Comparison of ENCODE assay signal across 3 cellular contexts in genomic region chr16:65546353-65546791, GRCh38.
A peak's percentile ranks its signal among the peaks of the same experiment; 100 is the strongest.
TF ChIP-seq lines count a peak whose summit lies in the region.

No MANE protein-coding gene starts in this region.

TF ChIP-seq in GM23338, 12 proteins besides CTCF, POLR2A, EP300 and RAD21 (continued from another document):
- no peak for TF ChIP-seq ZNF462 (CRISPR knock-in tag; IDR thresholded peaks at IDR 0.05)
- TF ChIP-seq, protein P1, sequence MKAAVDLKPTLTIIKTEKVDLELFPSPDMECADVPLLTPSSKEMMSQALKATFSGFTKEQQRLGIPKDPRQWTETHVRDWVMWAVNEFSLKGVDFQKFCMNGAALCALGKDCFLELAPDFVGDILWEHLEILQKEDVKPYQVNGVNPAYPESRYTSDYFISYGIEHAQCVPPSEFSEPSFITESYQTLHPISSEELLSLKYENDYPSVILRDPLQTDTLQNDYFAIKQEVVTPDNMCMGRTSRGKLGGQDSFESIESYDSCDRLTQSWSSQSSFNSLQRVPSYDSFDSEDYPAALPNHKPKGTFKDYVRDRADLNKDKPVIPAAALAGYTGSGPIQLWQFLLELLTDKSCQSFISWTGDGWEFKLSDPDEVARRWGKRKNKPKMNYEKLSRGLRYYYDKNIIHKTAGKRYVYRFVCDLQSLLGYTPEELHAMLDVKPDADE (IDR thresholded peaks at IDR 0.05): no peak

TF ChIP-seq in SK-N-SH, 30 proteins besides CTCF, POLR2A, EP300 and RAD21 (continued from another document):
- TF ChIP-seq, protein P2, sequence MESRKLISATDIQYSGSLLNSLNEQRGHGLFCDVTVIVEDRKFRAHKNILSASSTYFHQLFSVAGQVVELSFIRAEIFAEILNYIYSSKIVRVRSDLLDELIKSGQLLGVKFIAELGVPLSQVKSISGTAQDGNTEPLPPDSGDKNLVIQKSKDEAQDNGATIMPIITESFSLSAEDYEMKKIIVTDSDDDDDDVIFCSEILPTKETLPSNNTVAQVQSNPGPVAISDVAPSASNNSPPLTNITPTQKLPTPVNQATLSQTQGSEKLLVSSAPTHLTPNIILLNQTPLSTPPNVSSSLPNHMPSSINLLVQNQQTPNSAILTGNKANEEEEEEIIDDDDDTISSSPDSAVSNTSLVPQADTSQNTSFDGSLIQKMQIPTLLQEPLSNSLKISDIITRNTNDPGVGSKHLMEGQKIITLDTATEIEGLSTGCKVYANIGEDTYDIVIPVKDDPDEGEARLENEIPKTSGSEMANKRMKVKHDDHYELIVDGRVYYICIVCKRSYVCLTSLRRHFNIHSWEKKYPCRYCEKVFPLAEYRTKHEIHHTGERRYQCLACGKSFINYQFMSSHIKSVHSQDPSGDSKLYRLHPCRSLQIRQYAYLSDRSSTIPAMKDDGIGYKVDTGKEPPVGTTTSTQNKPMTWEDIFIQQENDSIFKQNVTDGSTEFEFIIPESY (IDR thresholded peaks at IDR 0.05; ENCODE audit: borderline replicate concordance, low read depth): no peak
- no peak for TF ChIP-seq RFX5 (IDR thresholded peaks at IDR 0.05; ENCODE audit: low read length)
- TF ChIP-seq RCOR1 (IDR thresholded peaks at IDR 0.05; ENCODE audit: low read length): peak; percentile 86
- peak; percentile 81 for TF ChIP-seq CHD2 (IDR thresholded peaks at IDR 0.05; ENCODE audit: low read length, partially characterized antibody)
- TF ChIP-seq FOXM1 (IDR thresholded peaks at IDR 0.05; ENCODE audit: low read depth): 0 out of 2 replicates have a peak, but pooled peaks have one; percentile 17
- TF ChIP-seq GATA2 (CRISPR knock-in tag; IDR thresholded peaks at IDR 0.05): peak; percentile 82
- no peak for TF ChIP-seq MAX (IDR thresholded peaks at IDR 0.05; ENCODE audit: low read depth)
- peak; percentile 94 for TF ChIP-seq TCF12 (IDR thresholded peaks at IDR 0.05)
- no peak for TF ChIP-seq NFIC (IDR thresholded peaks at IDR 0.05; ENCODE audit: borderline replicate concordance)
- peak; percentile 74; the same call in 1 of the 2 replicates for TF ChIP-seq TEAD4 (IDR thresholded peaks at IDR 0.05; ENCODE audit: borderline replicate concordance, insufficient read depth)
- TF ChIP-seq RXRA (IDR thresholded peaks at IDR 0.05; ENCODE audit: borderline replicate concordance, low read depth): no peak
- TF ChIP-seq, protein P3, sequence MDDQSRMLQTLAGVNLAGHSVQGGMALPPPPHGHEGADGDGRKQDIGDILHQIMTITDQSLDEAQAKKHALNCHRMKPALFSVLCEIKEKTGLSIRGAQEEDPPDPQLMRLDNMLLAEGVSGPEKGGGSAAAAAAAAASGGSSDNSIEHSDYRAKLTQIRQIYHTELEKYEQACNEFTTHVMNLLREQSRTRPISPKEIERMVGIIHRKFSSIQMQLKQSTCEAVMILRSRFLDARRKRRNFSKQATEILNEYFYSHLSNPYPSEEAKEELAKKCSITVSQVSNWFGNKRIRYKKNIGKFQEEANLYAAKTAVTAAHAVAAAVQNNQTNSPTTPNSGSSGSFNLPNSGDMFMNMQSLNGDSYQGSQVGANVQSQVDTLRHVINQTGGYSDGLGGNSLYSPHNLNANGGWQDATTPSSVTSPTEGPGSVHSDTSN (IDR thresholded peaks at IDR 0.05): peak; percentile 50
- TF ChIP-seq JUND (IDR thresholded peaks at IDR 0.05): peak; percentile 29; the same call in 1 of the 2 replicates
- TF ChIP-seq SMC3 (IDR thresholded peaks at IDR 0.05; ENCODE audit: low read depth, low read length): 0 out of 2 replicates have a peak, but pooled peaks have one; percentile 7

TF ChIP-seq in neural cell, 6 proteins besides CTCF, POLR2A, EP300 and RAD21 (continued from another document):
- no peak for TF ChIP-seq SMC3 (conservative IDR thresholded peaks at IDR 0.05; ENCODE audit: poor library complexity)
